14 cellular contexts compared by ENCODE assay signal in genomic region chr2:222257645-222258044, GRCh38. TPM values are rescaled to one million over a fixed set of nuclear protein-coding genes. Genes with fewer than 3 reads are reported as not detected.
A peak's percentile ranks its signal among the peaks of the same experiment; 100 is the strongest.
DNase-seq lines count a peak whose midpoint lies in the region; ATAC-seq and TF ChIP-seq lines count a peak whose summit lies in the region.
"Had no signal": no experiment of that assay in that cellular context is flagged by ENCODE, and none has a peak within 500 bp of the region (broad histone marks: within the 10 kb centered on the region; RNA-seq: fewer than 3 reads in every experiment).

No MANE protein-coding gene starts in this region.

- ATAC-seq in HG02588 (IDR thresholded peaks at IDR 0.05; ENCODE audit: unreplicated experiment), result no peak
- ATAC-seq: HCT116 had no signal

- H3F3A ChIP-seq in neural progenitor cell (ENCODE audit: low read depth), result peaks cover 38% of the 10 kb centered on the region

- peaks cover 2% of the 10 kb centered on the region for H3K27me3 Mint-ChIP-seq in neural progenitor cell (ENCODE audit: insufficient read depth, low read depth)

- H3K27ac Mint-ChIP-seq in neural progenitor cell, result peak overlapping the region; percentile 96
- H3K27ac Mint-ChIP-seq: CD8-positive, alpha-beta memory T cell had no signal

- TF ChIP-seq CTCF in neural progenitor cell (IDR thresholded peaks at IDR 0.05), result no peak

- H3K4me2 ChIP-seq in BLaER1, result 0 out of 2 replicates have a peak overlapping the region, but pooled peaks have one; percentile 14
- peak overlapping the region; percentile 62 for H3K4me2 ChIP-seq in neural progenitor cell

- H3K4me1 Mint-ChIP-seq in neural progenitor cell, result peaks cover 83% of the 10 kb centered on the region
- H3K4me1 Mint-ChIP-seq: CD8-positive, alpha-beta memory T cell had no signal

- H3K4me3 ChIP-seq in BLaER1 (no peak overlapping the region), neural progenitor cell (no peak overlapping the region)

- no peaks in the 10 kb centered on the region for H3K79me2 ChIP-seq in neural progenitor cell (ENCODE audit: low read depth)

- H3K36me3 ChIP-seq in BLaER1 (no peaks in the 10 kb centered on the region), neural progenitor cell (no peaks in the 10 kb centered on the region)

- no peaks in the 10 kb centered on the region for H3K9me3 Mint-ChIP-seq in neural progenitor cell

- in situ Hi-C loops in SK-MEL-5 (cut with HindIII; ENCODE audit: low pct_unique_long_range_greater_than_20kb, low sequenced_read_pairs), result no loop called here

- H2AFZ ChIP-seq in neural progenitor cell (replicated peaks), result no peak overlapping the region

- H3K4me3 Mint-ChIP-seq in neural progenitor cell, result peak overlapping the region; percentile 30
- H3K4me3 Mint-ChIP-seq: CD8-positive, alpha-beta memory T cell had no signal

- DNase-seq in SK-MEL-5 (ENCODE audit: low read depth, low spot score) (peak; percentile 44), iPS-NIHi7 (ENCODE audit: extremely low spot score) (peak; percentile 16), neural progenitor cell (ENCODE audit: low spot score) (peak; percentile 31), cerebellar cortex (ENCODE audit: low spot score) (no peak)
- DNase-seq in activated naive CD4-positive, alpha-beta T cell treated with anti-CD3 and anti-CD28 coated beads, Interleukin-2, amount 50 U/mL, for 16 hours, result no peak
- DNase-seq: CD8-positive, alpha-beta memory T cell; DND-41; GDM1 had no signal

- H3K9ac ChIP-seq in BLaER1 (no peak overlapping the region), neural progenitor cell (no peak overlapping the region)

- peaks cover 22% of the 10 kb centered on the region for H3K36me3 Mint-ChIP-seq in neural progenitor cell
- H3K36me3 Mint-ChIP-seq: CD8-positive, alpha-beta memory T cell had no signal

- no peaks in the 10 kb centered on the region for H4K20me1 ChIP-seq in BLaER1
- H4K20me1 ChIP-seq in neural progenitor cell (ENCODE audit: low read depth), result peaks cover 19% of the 10 kb centered on the region

- H3K9me3 ChIP-seq in BLaER1 (no peaks in the 10 kb centered on the region), neural progenitor cell (ENCODE audit: low read depth) (no peaks in the 10 kb centered on the region)
- H3K9me3 ChIP-seq: Caco-2 had no signal

- H3K27ac ChIP-seq in BLaER1 (no peak overlapping the region), neural progenitor cell (no peak overlapping the region)
- H3K27ac ChIP-seq: 22Rv1, HL-60 had no signal

- H3K4me1 ChIP-seq in BLaER1, result peaks cover 4% of the 10 kb centered on the region; the same call in 1 of the 2 replicates
- H3K4me1 ChIP-seq in neural progenitor cell, result peaks cover 42% of the 10 kb centered on the region
- H3K4me1 ChIP-seq: Caco-2 had no signal

- H3K27me3 ChIP-seq in BLaER1 (no peaks in the 10 kb centered on the region), neural progenitor cell (peaks cover 80% of the 10 kb centered on the region)

RNA-seq across cellular contexts. Expression of gene PAX3, which starts 41.2 kb away (rescaled TPM):
- total RNA-seq in SK-MEL-5 (2014; rRNA removed; shearing (Covaris generic)), result 18.3 and 21.6 TPM in 2 replicates
- polyA plus RNA-seq in SK-MEL-5 (2015; cell fraction: cytosol; rRNA removed), result 31.9 and 33.7 TPM in 2 replicates
- polyA plus RNA-seq in SK-MEL-5 (2015; cell fraction: nucleus; rRNA removed), result 33.1 and 39.2 TPM in 2 replicates
- 4.6 and 4.9 TPM in 2 replicates for total RNA-seq in neural progenitor cell (ENCODE audit: low replicate concordance)
- total RNA-seq: Caco-2; CD8-positive, alpha-beta memory T cell had no signal
- polyA plus RNA-seq: CD8-positive, alpha-beta memory T cell had no signal

Comparison
In these comparisons a context has a peak if more than half of its experiments do, and no peak if none do; other contexts are left out.
1. DNase-seq: peak in SK-MEL-5 (single experiment), iPS-NIHi7 (single experiment) and neural progenitor cell (single experiment); none in cerebellar cortex (single experiment) and activated naive CD4-positive, alpha-beta T cell treated with anti-CD3 and anti-CD28 coated beads, Interleukin-2, amount 50 U/mL, for 16 hours (single experiment).